In the genomic region with DNA sequence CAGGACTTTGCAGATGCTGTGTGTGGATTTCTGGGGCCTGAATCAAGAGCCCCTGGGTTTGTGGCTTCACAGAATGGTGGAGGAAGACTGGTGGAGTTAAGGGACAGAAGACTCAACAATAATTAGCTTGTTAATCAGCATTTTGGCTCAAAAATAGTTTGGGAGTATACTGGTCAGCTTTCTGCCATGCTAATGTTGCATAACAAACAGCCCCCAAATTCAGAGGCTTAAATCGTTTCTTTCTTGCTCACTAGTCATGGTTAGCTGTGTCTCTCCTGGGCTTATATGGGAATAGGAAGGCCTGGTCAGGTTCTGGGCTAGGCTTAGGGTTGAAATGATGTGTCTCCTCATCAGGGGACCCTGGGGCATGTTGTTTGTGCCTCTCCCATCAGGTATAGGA, we compare ENCODE assay signal across 27 cellular contexts.
"Had no signal": no experiment of that assay in that cellular context is flagged by ENCODE, and none has a peak within 500 bp of the region (broad histone marks: within the 10 kb centered on the region; RNA-seq: fewer than 3 reads in every experiment).

No MANE protein-coding gene starts in this region.

- H3K4me1 ChIP-seq: suprapubic skin, testis, thyroid gland, tibial nerve, upper lobe of left lung, upper lobe of right lung, uterus, vagina had no signal

- H3K27ac ChIP-seq: stomach, suprapubic skin, testis, thoracic aorta, thyroid gland, tibial artery, tibial nerve, transverse colon, upper lobe of left lung, upper lobe of right lung, uterus, vagina had no signal

- FAIRE-seq: urothelium cell line had no signal

- H3K9me3 ChIP-seq: stomach, suprapubic skin, testis, thoracic aorta, thyroid gland, tibial artery, tibial nerve, transverse colon, upper lobe of left lung, upper lobe of right lung, uterus, vagina had no signal

- ATAC-seq: stimulated activated effector memory CD8-positive, alpha-beta T cell treated with anti-CD3 and anti-CD28 coated beads, Interleukin-12 subunit alpha, Interleukin-12 subunit beta, amount 100 ng/mL, for 72 hours; stimulated activated memory B cell treated with anti-CD40 and anti-IgM and Interleukin-4, amounts not matched to agents 10 μg/mL and 1 μg/mL and 100 μg/mL, for 72 hours; stimulated activated naive B cell treated with anti-CD40 and anti-IgM and Interleukin-4, amounts not matched to agents 10 μg/mL and 1 μg/mL and 100 μg/mL, for 72 hours; stimulated activated naive CD8-positive, alpha-beta T cell treated with anti-CD3 and anti-CD28 coated beads, Interleukin-15, amount 100 ng/mL, for 72 hours; stimulated activated naive CD8-positive, alpha-beta T cell treated with anti-CD3 and anti-CD28 coated beads, Interleukin-15, Interleukin-2, amounts not matched to agents 100 U/mL and 50 U/mL, for 24 hours; upper lobe of right lung had no signal

- H3K36me3 ChIP-seq: stomach, suprapubic skin, thoracic aorta, thyroid gland, tibial artery, tibial nerve, transverse colon, upper lobe of left lung, upper lobe of right lung, uterus, vagina had no signal

- H3K27me3 ChIP-seq: stomach, suprapubic skin, testis, thyroid gland, tibial artery, tibial nerve, transverse colon, upper lobe of left lung, upper lobe of right lung, uterus, vagina had no signal

- H3K4me3 ChIP-seq: stomach, suprapubic skin, testis, thoracic aorta, thyroid gland, tibial artery, tibial nerve, transverse colon, upper lobe of left lung, upper lobe of right lung, uterus, vagina had no signal

- DNase-seq: stimulated activated CD4-positive, alpha-beta T cell treated with anti-CD3 and anti-CD28 coated beads, Interleukin-2, amount 100 ng/mL, for 48 hours; stimulated activated CD4-positive, alpha-beta T cell treated with anti-CD3 and anti-CD28 coated beads, Interleukin-4, amount 100 ng/mL, for 1 hour; stimulated activated CD4-positive, alpha-beta T cell treated with anti-CD3 and anti-CD28 coated beads, Interleukin-4, amount 100 ng/mL, for 24 hours; stimulated activated CD4-positive, alpha-beta T cell treated with anti-CD3 and anti-CD28 coated beads, Interleukin-4, amount 100 ng/mL, for 4 hours; stimulated activated CD8-positive, alpha-beta memory T cell treated with anti-CD3 and anti-CD28 coated beads, Interleukin-4, amount 100 ng/mL, for 48 hours; stimulated activated naive B cell treated with anti-CD40 and anti-IgM and Interleukin-4, amounts not matched to agents 10 μg/mL and 1 μg/mL and 100 μg/mL, for 72 hours; stimulated activated naive CD4-positive, alpha-beta T cell; stimulated activated naive CD4-positive, alpha-beta T cell treated with Interleukin-2 at 50 U/mL for 16 hours; stimulated activated naive CD8-positive, alpha-beta T cell treated with anti-CD3 and anti-CD28 coated beads, Interleukin-15, amount 100 ng/mL, for 72 hours; stimulated activated naive CD8-positive, alpha-beta T cell treated with anti-CD3 and anti-CD28 coated beads, Interleukin-15, Interleukin-2, amounts not matched to agents 100 U/mL and 50 U/mL, for 24 hours; stomach; substantia nigra; testis; thyroid gland; tibial artery; transverse colon; trophoblast cell; upper lobe of left lung; upper lobe of right lung; uterus had no signal
